9 cellular contexts compared by ENCODE assay signal in genomic region chr3:10883478-10884234, GRCh38.
DNase-seq lines count a peak whose midpoint lies in the region; ATAC-seq and TF ChIP-seq lines count a peak whose summit lies in the region.
"Had no signal": no experiment of that assay in that cellular context is flagged by ENCODE, and none has a peak within 500 bp of the region (broad histone marks: within the 10 kb centered on the region; RNA-seq: fewer than 3 reads in every experiment).

No MANE protein-coding gene starts in this region.

- H3K36me3 ChIP-seq in DND-41 (ENCODE audit: insufficient read depth, low read length): no peaks in the 10 kb centered on the region
- H3K36me3 ChIP-seq in lower lobe of right lung: no peaks in the 10 kb centered on the region

- H3K4me1 ChIP-seq in DND-41 (ENCODE audit: insufficient read depth, low read length) (no peaks in the 10 kb centered on the region), lower lobe of right lung (no peaks in the 10 kb centered on the region)

- no peaks in the 10 kb centered on the region for H4K20me1 ChIP-seq in DND-41 (ENCODE audit: insufficient read depth, low read length)

- H3K27ac ChIP-seq in DND-41 (ENCODE audit: low read length) (no peak overlapping the region), lower lobe of right lung (no peak overlapping the region)

- no peak overlapping the region for H3K4me2 ChIP-seq in DND-41 (ENCODE audit: insufficient read depth, low read length)

- H3K9ac ChIP-seq in DND-41 (ENCODE audit: low read depth, low read length): no peak overlapping the region

- H3K9me3 ChIP-seq in DND-41 (ENCODE audit: insufficient read depth, low read length, severe bottlenecking) (no peaks in the 10 kb centered on the region), lower lobe of right lung (no peaks in the 10 kb centered on the region)

- DNase-seq in DND-41: peak; percentile 6
- DNase-seq in HFF-Myc (ENCODE audit: extremely low read depth, low read depth): no peak
- peak; percentile 39 for DNase-seq in astrocyte of the hippocampus (ENCODE audit: low read depth, low spot score)
- no peak for DNase-seq in lower lobe of right lung
- DNase-seq in activated naive CD4-positive, alpha-beta T cell treated with Interleukin-2 at 50 U/mL for 16 hours: no peak
- DNase-seq in activated CD8-positive, alpha-beta memory T cell treated with anti-CD3 and anti-CD28 coated beads, Interleukin-2, amount 50 U/mL, for 4 hours: no peak
- no peak for DNase-seq in KG1 (lab: John Stamatoyannopoulos, UW)
- DNase-seq: activated B cell treated with CpG ODN at 0.5 μM for 24 hours had no signal

- no peak overlapping the region for H3K4me3 ChIP-seq in DND-41 (ENCODE audit: low read depth in 1 of 2, low read length in 2 of 2)
- H3K4me3 ChIP-seq in HFF-Myc (replicated peaks; ENCODE audit: low read depth, low read length): no peak overlapping the region
- H3K4me3 ChIP-seq in lower lobe of right lung: no peak overlapping the region

- no peak overlapping the region for H2AFZ ChIP-seq in DND-41 (ENCODE audit: low read depth, low read length)

- H3K27me3 ChIP-seq in DND-41 (ENCODE audit: insufficient read depth, low read length, poor library complexity) (no peaks in the 10 kb centered on the region), lower lobe of right lung (ENCODE audit: low read depth) (no peaks in the 10 kb centered on the region)

- H3K79me2 ChIP-seq in DND-41 (ENCODE audit: insufficient read depth, low read length): no peaks in the 10 kb centered on the region

- ATAC-seq in DND-41 (ENCODE audit: insufficient read depth, low read depth): no peak
- no peak for ATAC-seq in lower lobe of right lung
- no peak for ATAC-seq in GM21723 (IDR thresholded peaks at IDR 0.05; ENCODE audit: unreplicated experiment)

- intact Hi-C loops in lower lobe of right lung (cut with DNase I): no loop called here

- TF ChIP-seq CTCF in DND-41 (IDR thresholded peaks at IDR 0.05; ENCODE audit: borderline replicate concordance, extremely low read depth, low read length, poor library complexity, severe bottlenecking): peak; percentile 51
- TF ChIP-seq CTCF in HFF-Myc (IDR thresholded peaks at IDR 0.05; ENCODE audit: low read depth, low read length, missing control alignments): peak; percentile 47
- TF ChIP-seq CTCF in lower lobe of right lung (IDR thresholded peaks at IDR 0.05): peak; percentile 17

Comparison
In these comparisons a context has a peak if more than half of its experiments do, and no peak if none do; other contexts are left out.
1. DNase-seq: peak in DND-41 (single experiment) and astrocyte of the hippocampus (single experiment); none in HFF-Myc (single experiment), lower lobe of right lung (single experiment), activated naive CD4-positive, alpha-beta T cell treated with Interleukin-2 at 50 U/mL for 16 hours (single experiment), activated CD8-positive, alpha-beta memory T cell treated with anti-CD3 and anti-CD28 coated beads, Interleukin-2, amount 50 U/mL, for 4 hours (single experiment) and KG1 (single experiment).
2. Peak in every context shown above with its lines, with median percentiles within 50 percentile points of each other: CTCF ChIP-seq.